Comparison of ENCODE assay signal across 9 cellular contexts in genomic region chr1:31423418-31423947, GRCh38. TPM values are rescaled to one million over a fixed set of nuclear protein-coding genes. Genes with fewer than 3 reads are reported as not detected.
DNase-seq lines count a peak whose midpoint lies in the region; ATAC-seq and FAIRE-seq lines count a peak whose summit lies in the region.
"Had no signal": no experiment of that assay in that cellular context is flagged by ENCODE, and none has a peak within 500 bp of the region (broad histone marks: within the 10 kb centered on the region; RNA-seq: fewer than 3 reads in every experiment).

No MANE protein-coding gene starts in this region.

- no peak overlapping the region for H3K4me3 ChIP-seq in CD4-positive, CD25-positive, alpha-beta regulatory T cell (ENCODE audit: low read depth, low read length)

- no peak for DNase-seq in CD4-positive, CD25-positive, alpha-beta regulatory T cell
- DNase-seq in NCI-H69 (lab: John Stamatoyannopoulos, UW) = peak; percentile 64
- DNase-seq in HTR-8/SVneo (ENCODE audit: insufficient read length, low spot score) = no peak
- DNase-seq in NCI-H446 (lab: John Stamatoyannopoulos, UW) = no peak
- DNase-seq in islet precursor cell = no peak
- no peak for DNase-seq in activated T-cell treated with anti-CD3 and anti-CD28 coated beads, Interleukin-2, amount 50 U/mL, for 4 hours

- peak overlapping the region in 1 of 3 donors; percentile 60 for H3K27ac Mint-ChIP-seq in CD4-positive, CD25-positive, alpha-beta regulatory T cell

- peaks cover 39% of the 10 kb centered on the region for H3K27me3 Mint-ChIP-seq in CD4-positive, CD25-positive, alpha-beta regulatory T cell
- H3K27me3 Mint-ChIP-seq in activated T-cell treated with anti-CD3 and anti-CD28 coated beads, Interleukin-2, amount 50 U/mL, for 4 hours (ENCODE audit: low read depth) = peaks cover 33% of the 10 kb centered on the region

- no peak overlapping the region for H3K27ac ChIP-seq in CD4-positive, CD25-positive, alpha-beta regulatory T cell (ENCODE audit: insufficient read depth, low read length, poor library complexity, severe bottlenecking)

- peak; percentile 17 to 20 for ATAC-seq in CD4-positive, CD25-positive, alpha-beta regulatory T cell (ENCODE audit: low read depth in 2 of 2)
- ATAC-seq in GM19025 (IDR thresholded peaks at IDR 0.05; ENCODE audit: low read depth, unreplicated experiment) = peak; percentile 84
- ATAC-seq in HG02943 (IDR thresholded peaks at IDR 0.05; ENCODE audit: low read depth, unreplicated experiment) = peak; percentile 88
- ATAC-seq in activated T-cell treated with anti-CD3 and anti-CD28 coated beads, Interleukin-2, amount 50 U/mL, for 4 hours = no peak

- no peak overlapping the region for H3K4me3 Mint-ChIP-seq in CD4-positive, CD25-positive, alpha-beta regulatory T cell
- no peak overlapping the region for H3K4me3 Mint-ChIP-seq in activated T-cell treated with anti-CD3 and anti-CD28 coated beads, Interleukin-2, amount 50 U/mL, for 4 hours

- H3K27me3 ChIP-seq in CD4-positive, CD25-positive, alpha-beta regulatory T cell (ENCODE audit: control insufficient read depth, insufficient read depth, low read length) = peaks cover 8% of the 10 kb centered on the region

- no peaks in the 10 kb centered on the region for H3K4me1 Mint-ChIP-seq in CD4-positive, CD25-positive, alpha-beta regulatory T cell
- H3K4me1 Mint-ChIP-seq in activated T-cell treated with anti-CD3 and anti-CD28 coated beads, Interleukin-2, amount 50 U/mL, for 4 hours (ENCODE audit: low read depth) = peaks cover 7% of the 10 kb centered on the region

- no peaks in the 10 kb centered on the region for H3K36me3 Mint-ChIP-seq in CD4-positive, CD25-positive, alpha-beta regulatory T cell
- H3K36me3 Mint-ChIP-seq in activated T-cell treated with anti-CD3 and anti-CD28 coated beads, Interleukin-2, amount 50 U/mL, for 4 hours (ENCODE audit: insufficient read depth) = no peaks in the 10 kb centered on the region

- no peaks in the 10 kb centered on the region for H3K9me3 Mint-ChIP-seq in CD4-positive, CD25-positive, alpha-beta regulatory T cell
- no peaks in the 10 kb centered on the region for H3K9me3 Mint-ChIP-seq in activated T-cell treated with anti-CD3 and anti-CD28 coated beads, Interleukin-2, amount 50 U/mL, for 4 hours

- H3K9me3 ChIP-seq in CD4-positive, CD25-positive, alpha-beta regulatory T cell (ENCODE audit: control insufficient read depth in 2 of 2, low read length in 2 of 2) = no peaks in the 10 kb centered on the region

- no peak for FAIRE-seq in HTR-8/SVneo (lab: Jason Lieb, UNC)

- H3K4me1 ChIP-seq in CD4-positive, CD25-positive, alpha-beta regulatory T cell (ENCODE audit: control insufficient read depth, insufficient read depth, low read length, poor library complexity, severe bottlenecking) = no peaks in the 10 kb centered on the region

- no peaks in the 10 kb centered on the region for H3K36me3 ChIP-seq in CD4-positive, CD25-positive, alpha-beta regulatory T cell (ENCODE audit: control insufficient read depth, insufficient read depth, low read length)

RNA-seq across cellular contexts. Expression of gene SERINC2, which starts 10.5 kb away (rescaled TPM):
- total RNA-seq in CD4-positive, CD25-positive, alpha-beta regulatory T cell = not detected
- under 1 TPM in 1 of 4 donors, not detected in 3; 0.08 TPM for polyA plus RNA-seq in CD4-positive, CD25-positive, alpha-beta regulatory T cell
- under 1 TPM; 0.13 to 0.35 (median 0.18) TPM for total RNA-seq in activated T-cell treated with anti-CD3 and anti-CD28 coated beads, Interleukin-2, amount 50 U/mL, for 4 hours

RNA-seq across cellular contexts. Expression of gene FABP3, which starts 50.6 kb away (rescaled TPM):
- total RNA-seq in CD4-positive, CD25-positive, alpha-beta regulatory T cell = not detected
- not detected for polyA plus RNA-seq in CD4-positive, CD25-positive, alpha-beta regulatory T cell
- total RNA-seq in activated T-cell treated with anti-CD3 and anti-CD28 coated beads, Interleukin-2, amount 50 U/mL, for 4 hours = not detected
- total RNA-seq: activated CD8-positive, alpha-beta memory T cell treated with anti-CD3 and anti-CD28 coated beads for 36 hours had no signal

Comparison
In these comparisons a context has a peak if more than half of its experiments do, and no peak if none do; other contexts are left out.
1. ATAC-seq: peak in CD4-positive, CD25-positive, alpha-beta regulatory T cell (2 of 2), GM19025 (single experiment) and HG02943 (single experiment); none in activated T-cell treated with anti-CD3 and anti-CD28 coated beads, Interleukin-2, amount 50 U/mL, for 4 hours (0 of 2).